In the genomic region with DNA sequence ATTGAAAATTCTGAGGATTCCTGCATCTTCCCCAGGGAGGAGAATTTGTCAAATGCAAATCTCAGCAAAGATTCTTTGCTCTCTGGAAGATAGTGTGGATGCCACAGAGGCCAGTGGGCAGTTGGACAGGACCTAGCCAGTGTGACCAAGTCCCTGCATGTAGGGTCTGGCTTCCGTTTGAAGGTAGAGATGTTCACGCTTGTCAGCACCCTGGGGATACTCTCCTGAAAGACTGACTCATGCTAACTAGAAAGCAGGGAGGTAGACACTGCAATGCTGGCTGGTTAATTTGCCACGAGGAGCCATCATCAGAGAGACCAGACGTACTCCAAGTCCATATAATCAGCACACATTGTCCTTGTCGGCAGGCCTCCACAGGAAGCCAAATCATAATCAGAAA, we compare ENCODE assay signal across 27 cellular contexts.
DNase-seq lines count a peak whose midpoint lies in the region; ATAC-seq, FAIRE-seq and TF ChIP-seq lines count a peak whose summit lies in the region.
"Had no signal": no experiment of that assay in that cellular context is flagged by ENCODE, and none has a peak within 500 bp of the region (broad histone marks: within the 10 kb centered on the region; RNA-seq: fewer than 3 reads in every experiment).

No MANE protein-coding gene starts in this region.

- no peak for TF ChIP-seq POLR2A in breast epithelium (IDR thresholded peaks at IDR 0.05)

- H3K4me3 ChIP-seq in breast epithelium (no peak overlapping the region), right atrium auricular region (no peak overlapping the region), skeletal muscle tissue (ENCODE audit: low read length in 3 of 3) (no peak overlapping the region)
- H3K4me3 ChIP-seq: adrenal gland, lung, mucosa of descending colon had no signal

- H3K27me3 ChIP-seq in breast epithelium (no peaks in the 10 kb centered on the region), right atrium auricular region (no peaks in the 10 kb centered on the region), skeletal muscle tissue (ENCODE audit: control insufficient read depth in 3 of 3, insufficient read depth in 3 of 3, low read length in 3 of 3) (no peaks in the 10 kb centered on the region)
- H3K27me3 ChIP-seq: adrenal gland had no signal

- no peak for DNase-seq in HTR-8/SVneo (ENCODE audit: insufficient read length, low spot score)
- DNase-seq in breast epithelium (ENCODE audit: low spot score in 2 of 2) = peak in 1 of 2 donors; percentile 53
- peak; percentile 58 for DNase-seq in right atrium auricular region (ENCODE audit: low spot score)
- DNase-seq in stimulated activated CD4-positive, alpha-beta T cell treated with anti-CD3 and anti-CD28 coated beads, Interleukin-15, amount 100 ng/mL, for 24 hours = no peak
- no peak for DNase-seq in germinal center (ENCODE audit: low spot score)
- DNase-seq: activated CD4-positive, alpha-beta T cell treated with anti-CD3 and anti-CD28 coated beads for 36 hours; activated CD8-positive, alpha-beta memory T cell treated with anti-CD3 and anti-CD28 coated beads, Interleukin-2, amount 50 U/mL, for 48 hours; activated CD8-positive, alpha-beta T cell treated with anti-CD3 and anti-CD28 coated beads for 36 hours; activated naive CD4-positive, alpha-beta T cell treated with anti-CD3 and anti-CD28 coated beads, Interleukin-2, amount 10 ng/mL, durations not matched to agents 7 days and 5 days; adrenal gland; CD4-positive, alpha-beta T cell; H9; Kasumi-1; kidney glomerular epithelial cell; mucosa of descending colon; NCI-H1417 treated with DMSO at 0.1 percent for 48 hours; NCI-H2029 treated with DMSO at 0.1 percent for 48 hours; NCI-H524; SHP77 treated with DMSO at 0.1 percent for 48 hours; stimulated activated CD4-positive, alpha-beta T cell treated with anti-CD3 and anti-CD28 coated beads, Interleukin-2, amount 100 ng/mL, for 24 hours; stimulated activated naive CD8-positive, alpha-beta T cell treated with anti-CD3 and anti-CD28 coated beads, Interleukin-15, Interleukin-2, amounts not matched to agents 100 U/mL and 50 U/mL, for 24 hours had no signal

- H3K9me3 ChIP-seq in breast epithelium = no peaks in the 10 kb centered on the region
- no peaks in the 10 kb centered on the region for H3K9me3 ChIP-seq in right atrium auricular region
- H3K9me3 ChIP-seq in skeletal muscle tissue (ENCODE audit: control insufficient read depth in 3 of 3, low read length in 3 of 3) = no peaks in the 10 kb centered on the region
- H3K9me3 ChIP-seq: adrenal gland, mucosa of descending colon had no signal

- intact Hi-C loops in breast epithelium (cut with DNase I; ENCODE audit: low total_unique reads) = no loop called here

- H3K9ac ChIP-seq in skeletal muscle tissue (ENCODE audit: low read depth in 1 of 3, low read length in 3 of 3) = peak overlapping the region in 1 of 3 donors; percentile 23

- H3K4me1 ChIP-seq in breast epithelium (no peaks in the 10 kb centered on the region), right atrium auricular region (peaks cover 0 to 56% of the 10 kb centered on the region in 2 donors), skeletal muscle tissue (ENCODE audit: control insufficient read depth in 3 of 3, insufficient read depth in 3 of 3, low read length in 3 of 3) (peaks cover 60 to 74% (median 68%) of the 10 kb centered on the region in 3 donors)

- H3K36me3 ChIP-seq in breast epithelium (no peaks in the 10 kb centered on the region), right atrium auricular region (no peaks in the 10 kb centered on the region), skeletal muscle tissue (ENCODE audit: control insufficient read depth in 3 of 3, insufficient read depth in 3 of 3, low read length in 3 of 3) (peaks cover 0 to under 1% (median 0%) of the 10 kb centered on the region in 3 donors)

- no peak for TF ChIP-seq CTCF in breast epithelium (IDR thresholded peaks at IDR 0.05)
- no peak for TF ChIP-seq CTCF in right atrium auricular region (IDR thresholded peaks at IDR 0.05)

- H3K27ac ChIP-seq in breast epithelium = peak overlapping the region; percentile 48 to 65
- peak overlapping the region; percentile 86 to 97 for H3K27ac ChIP-seq in right atrium auricular region
- H3K27ac ChIP-seq in skeletal muscle tissue (ENCODE audit: low read depth, low read length) = peak overlapping the region; percentile 95
- H3K27ac ChIP-seq: adrenal gland had no signal

- FAIRE-seq in HTR-8/SVneo (lab: Jason Lieb, UNC) = peak; percentile 55
- FAIRE-seq: D721Med had no signal

- ATAC-seq in GM19455 (IDR thresholded peaks at IDR 0.05; ENCODE audit: unreplicated experiment) (no peak), GM18520 (IDR thresholded peaks at IDR 0.05; ENCODE audit: unreplicated experiment) (no peak)
- ATAC-seq: activated CD4-positive, alpha-beta T cell treated with anti-CD3 and anti-CD28 coated beads for 36 hours; activated CD8-positive, alpha-beta T cell treated with anti-CD3 and anti-CD28 coated beads for 36 hours; activated T-helper 17 cell treated with anti-CD3 and anti-CD28 coated beads, Interleukin-2, amount 50 U/mL, for 72 hours; stimulated activated naive CD8-positive, alpha-beta T cell treated with anti-CD3 and anti-CD28 coated beads, Interleukin-15, Interleukin-2, amounts not matched to agents 100 U/mL and 50 U/mL, for 24 hours had no signal
